14 cellular contexts compared by ENCODE assay signal in the genomic region with DNA sequence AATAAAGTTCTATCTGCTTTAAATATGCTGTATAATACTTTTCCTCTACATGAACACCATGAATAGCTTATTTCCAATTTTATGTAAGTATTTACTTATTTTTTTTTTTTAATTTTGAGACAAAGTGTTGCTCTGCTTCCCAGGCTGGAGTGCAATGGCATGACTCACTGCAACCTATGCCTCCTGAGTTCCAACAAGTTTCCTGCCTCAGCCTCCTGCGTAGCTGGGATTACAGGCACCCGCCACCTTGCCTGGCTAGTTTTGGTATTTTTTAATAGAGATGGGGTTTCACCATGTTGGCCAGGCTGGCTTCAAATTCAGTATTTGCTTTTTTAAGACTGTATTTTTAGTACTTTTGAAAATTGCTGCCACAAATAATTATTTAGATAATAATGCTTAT.
DNase-seq lines count a peak whose midpoint lies in the region; ATAC-seq and TF ChIP-seq lines count a peak whose summit lies in the region.
"Had no signal": no experiment of that assay in that cellular context is flagged by ENCODE, and none has a peak within 500 bp of the region (broad histone marks: within the 10 kb centered on the region; RNA-seq: fewer than 3 reads in every experiment).

No MANE protein-coding gene starts in this region.

- POLR2A ChIA-PET in HCT116 (lab: Charles Lee) = no interaction called here

- CTCF ChIA-PET in HCT116 (lab: Charles Lee) = no interaction called here

- H3F3A ChIP-seq in smooth muscle cell (ENCODE audit: low read depth) = no peaks in the 10 kb centered on the region

- 0 out of 2 replicates have a peak, but pooled peaks have one; percentile 67 for ATAC-seq in HCT116
- ATAC-seq in natural killer cell = no peak
- no peak for ATAC-seq in psoas muscle
- ATAC-seq: A549 had no signal

- peaks cover 4 to 10% of the 10 kb centered on the region in 2 donors for H3K9me3 Mint-ChIP-seq in natural killer cell

- DNase-seq in HCT116 (ENCODE audit: low read depth, low spot score) (no peak), amniotic epithelial cell (ENCODE audit: low read depth) (peak; percentile 2), iris pigment epithelial cell (ENCODE audit: low read depth) (peak; percentile 23), smooth muscle cell (lab: John Stamatoyannopoulos, UW; ENCODE audit: unreplicated experiment) (no peak), natural killer cell (no peak), psoas muscle (no peak)
- DNase-seq in NK-92 treated with Interleukin-12 subunit alpha and Interleukin-12 subunit beta, amount 100 ng/mL, for 24 hours (lab: John Stamatoyannopoulos, UW) = no peak
- DNase-seq: BE2C; CD4-positive, alpha-beta memory T cell; DND-41; HFFc6 had no signal

- H3K9ac ChIP-seq in HCT116 (ENCODE audit: low read length) (no peak overlapping the region), smooth muscle cell (ENCODE audit: low read depth) (no peak overlapping the region)

- H3K79me2 ChIP-seq in HCT116 (ENCODE audit: insufficient read depth, low read length) (no peaks in the 10 kb centered on the region), smooth muscle cell (ENCODE audit: low read depth) (no peaks in the 10 kb centered on the region)

- no peaks in the 10 kb centered on the region for H3K9me3 ChIP-seq in HCT116 (ENCODE audit: control insufficient read depth in 1 of 2, insufficient read depth in 1 of 2, low read depth in 1 of 2, low read length in 2 of 2)
- H3K9me3 ChIP-seq in smooth muscle cell (replicated peaks; ENCODE audit: low read depth) = no peaks in the 10 kb centered on the region
- H3K9me3 ChIP-seq in psoas muscle = no peaks in the 10 kb centered on the region
- H3K9me3 ChIP-seq: A549, BE2C, HAP-1 had no signal

- no peak overlapping the region for H3K4me3 ChIP-seq in HCT116 (replicated peaks in 1 of 2; ENCODE audit: low read depth in 1 of 2, low read length in 2 of 2)
- no peak overlapping the region for H3K4me3 ChIP-seq in smooth muscle cell
- H3K4me3 ChIP-seq in psoas muscle = no peak overlapping the region
- H3K4me3 ChIP-seq: A549, HAP-1 had no signal

- H3K36me3 ChIP-seq in HCT116 (ENCODE audit: control insufficient read depth in 1 of 2, insufficient read depth in 2 of 2, low read length in 2 of 2) (no peaks in the 10 kb centered on the region), smooth muscle cell (ENCODE audit: low read depth) (no peaks in the 10 kb centered on the region), psoas muscle (ENCODE audit: insufficient read depth in 1 of 2, low read depth in 1 of 2) (no peaks in the 10 kb centered on the region)
- H3K36me3 ChIP-seq: BE2C, HAP-1 had no signal

- H3K4me1 Mint-ChIP-seq in natural killer cell = no peaks in the 10 kb centered on the region
- H3K4me1 Mint-ChIP-seq: CD4-positive, alpha-beta memory T cell had no signal

- intact Hi-C loops in HCT116 (cut with micrococcal nuclease) (no loop called here), natural killer cell (cut with micrococcal nuclease) (no loop called here), psoas muscle (cut with DNase I) (no loop called here)

- TF ChIP-seq CTCF in HCT116 (IDR thresholded peaks at IDR 0.05 in 2 of 3, conservative IDR thresholded peaks at IDR 0.05 in 1 of 3; ENCODE audit: borderline replicate concordance in 1 of 3, insufficient read depth in 1 of 3, low read depth in 2 of 3, low read length in 2 of 3) (no peak), smooth muscle cell (IDR thresholded peaks at IDR 0.05; ENCODE audit: borderline replicate concordance, insufficient read depth, poor library complexity, severe bottlenecking) (no peak), natural killer cell (IDR thresholded peaks at IDR 0.05) (no peak), psoas muscle (IDR thresholded peaks at IDR 0.05) (no peak)

- H3K9me2 ChIP-seq in HCT116 (ENCODE audit: insufficient read depth) = peaks cover 7% of the 10 kb centered on the region; the same call in 1 of the 2 replicates

- RAD21 ChIA-PET in HCT116 (lab: Charles Lee; ENCODE audit: low non-redundant PET in 1 of 2, low total read pairs in 2 of 2, uncharacterized antibody in 2 of 2, unreplicated experiment in 2 of 2) = no interaction called here

- TF ChIP-seq POLR2A in HCT116 (IDR thresholded peaks at IDR 0.05; ENCODE audit: borderline replicate concordance, extremely low read depth, insufficient read depth, insufficient read length) = no peak

- peaks cover 11% of the 10 kb centered on the region for H3K36me3 Mint-ChIP-seq in natural killer cell
- H3K36me3 Mint-ChIP-seq: CD4-positive, alpha-beta memory T cell had no signal

- no peak overlapping the region; the same call in 1 of the 2 replicates for H3K4me2 ChIP-seq in HCT116 (ENCODE audit: low read length)
- no peak overlapping the region for H3K4me2 ChIP-seq in smooth muscle cell
- H3K4me2 ChIP-seq: A549 had no signal

- no peak overlapping the region for H3K4me3 Mint-ChIP-seq in natural killer cell
- H3K4me3 Mint-ChIP-seq: CD4-positive, alpha-beta memory T cell; HFFc6 had no signal

- H3K27me3 ChIP-seq in HCT116 (ENCODE audit: insufficient read depth, low read length) = no peaks in the 10 kb centered on the region
- H3K27me3 ChIP-seq in smooth muscle cell (ENCODE audit: low read depth) = no peaks in the 10 kb centered on the region
- H3K27me3 ChIP-seq in psoas muscle (ENCODE audit: insufficient read depth in 3 of 3, low read length in 2 of 3) = no peaks in the 10 kb centered on the region
- H3K27me3 ChIP-seq: BE2C had no signal

- 79% methylated on average over 2 of the region's 2 CpGs for WGBS in smooth muscle cell (ENCODE audit: low lambda C conversion rate)
- 90 to 93% (median 90%) methylated on average over 2 of the region's 2 CpGs for WGBS in psoas muscle, 3 donors

- TF ChIP-seq RAD21 in HCT116 (IDR thresholded peaks at IDR 0.05; ENCODE audit: low read depth) = no peak

- BruUV-seq in HCT116 (replicated peaks; lab: Mats Ljungman, UMichigan) = no TSS peak

- H3K27ac Mint-ChIP-seq in natural killer cell = no peak overlapping the region
- H3K27ac Mint-ChIP-seq: CD4-positive, alpha-beta memory T cell; HFFc6 had no signal

- H3K27me3 Mint-ChIP-seq in natural killer cell (ENCODE audit: low read depth in 2 of 2) = no peaks in the 10 kb centered on the region
- H3K27me3 Mint-ChIP-seq: CD4-positive, alpha-beta memory T cell had no signal

- no peak overlapping the region for H3K27ac ChIP-seq in HCT116 (ENCODE audit: low read depth, low read length)
- H3K27ac ChIP-seq in smooth muscle cell (ENCODE audit: low read depth) = peak overlapping the region; percentile 49
- no peak overlapping the region for H3K27ac ChIP-seq in psoas muscle
- H3K27ac ChIP-seq: A549, C4-2B had no signal

- no peaks in the 10 kb centered on the region for H4K20me1 ChIP-seq in HCT116 (ENCODE audit: insufficient read depth)
- H4K20me1 ChIP-seq in smooth muscle cell (ENCODE audit: low read depth) = no peaks in the 10 kb centered on the region

- peaks cover 3 to 5% of the 10 kb centered on the region in 2 experiments; a peak in 3 of 4 replicates for H3K4me1 ChIP-seq in HCT116 (ENCODE audit: control insufficient read depth in 1 of 2, insufficient read depth in 2 of 2, low read length in 2 of 2)
- no peaks in the 10 kb centered on the region for H3K4me1 ChIP-seq in smooth muscle cell (ENCODE audit: low read depth)
- H3K4me1 ChIP-seq in psoas muscle = no peaks in the 10 kb centered on the region
- H3K4me1 ChIP-seq: A549, BE2C, HAP-1 had no signal

- H2AFZ ChIP-seq in HCT116 (ENCODE audit: low read depth, low read length, poor library complexity, severe bottlenecking) (peak overlapping the region; percentile 80), smooth muscle cell (ENCODE audit: low read depth) (no peak overlapping the region)

TF ChIP-seq in HCT116, 20 proteins besides CTCF, POLR2A, EP300 and RAD21:
- TF ChIP-seq, protein P1, sequence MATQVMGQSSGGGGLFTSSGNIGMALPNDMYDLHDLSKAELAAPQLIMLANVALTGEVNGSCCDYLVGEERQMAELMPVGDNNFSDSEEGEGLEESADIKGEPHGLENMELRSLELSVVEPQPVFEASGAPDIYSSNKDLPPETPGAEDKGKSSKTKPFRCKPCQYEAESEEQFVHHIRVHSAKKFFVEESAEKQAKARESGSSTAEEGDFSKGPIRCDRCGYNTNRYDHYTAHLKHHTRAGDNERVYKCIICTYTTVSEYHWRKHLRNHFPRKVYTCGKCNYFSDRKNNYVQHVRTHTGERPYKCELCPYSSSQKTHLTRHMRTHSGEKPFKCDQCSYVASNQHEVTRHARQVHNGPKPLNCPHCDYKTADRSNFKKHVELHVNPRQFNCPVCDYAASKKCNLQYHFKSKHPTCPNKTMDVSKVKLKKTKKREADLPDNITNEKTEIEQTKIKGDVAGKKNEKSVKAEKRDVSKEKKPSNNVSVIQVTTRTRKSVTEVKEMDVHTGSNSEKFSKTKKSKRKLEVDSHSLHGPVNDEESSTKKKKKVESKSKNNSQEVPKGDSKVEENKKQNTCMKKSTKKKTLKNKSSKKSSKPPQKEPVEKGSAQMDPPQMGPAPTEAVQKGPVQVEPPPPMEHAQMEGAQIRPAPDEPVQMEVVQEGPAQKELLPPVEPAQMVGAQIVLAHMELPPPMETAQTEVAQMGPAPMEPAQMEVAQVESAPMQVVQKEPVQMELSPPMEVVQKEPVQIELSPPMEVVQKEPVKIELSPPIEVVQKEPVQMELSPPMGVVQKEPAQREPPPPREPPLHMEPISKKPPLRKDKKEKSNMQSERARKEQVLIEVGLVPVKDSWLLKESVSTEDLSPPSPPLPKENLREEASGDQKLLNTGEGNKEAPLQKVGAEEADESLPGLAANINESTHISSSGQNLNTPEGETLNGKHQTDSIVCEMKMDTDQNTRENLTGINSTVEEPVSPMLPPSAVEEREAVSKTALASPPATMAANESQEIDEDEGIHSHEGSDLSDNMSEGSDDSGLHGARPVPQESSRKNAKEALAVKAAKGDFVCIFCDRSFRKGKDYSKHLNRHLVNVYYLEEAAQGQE (IDR thresholded peaks at IDR 0.05; ENCODE audit: low read depth) = no peak
- TF ChIP-seq POLR2AphosphoS5 (IDR thresholded peaks at IDR 0.05; ENCODE audit: low read depth, low read length) (no peak), SP1 (IDR thresholded peaks at IDR 0.05; ENCODE audit: low read depth) (no peak), SRF (IDR thresholded peaks at IDR 0.05; ENCODE audit: low read depth) (no peak), CEBPB (IDR thresholded peaks at IDR 0.05; ENCODE audit: low read depth) (no peak), EGR1 (IDR thresholded peaks at IDR 0.05; ENCODE audit: low read depth) (no peak), EZH2phosphoT487 (IDR thresholded peaks at IDR 0.05; ENCODE audit: borderline replicate concordance) (no peak), SIN3A (IDR thresholded peaks at IDR 0.05; ENCODE audit: low read depth) (no peak)
- TF ChIP-seq, protein P2, sequence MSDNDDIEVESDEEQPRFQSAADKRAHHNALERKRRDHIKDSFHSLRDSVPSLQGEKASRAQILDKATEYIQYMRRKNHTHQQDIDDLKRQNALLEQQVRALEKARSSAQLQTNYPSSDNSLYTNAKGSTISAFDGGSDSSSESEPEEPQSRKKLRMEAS (IDR thresholded peaks at IDR 0.05) = no peak
TF ChIP-seq in HCT116: peak in this region for 0.

Comparison
In these comparisons a context has a peak if more than half of its experiments do, and no peak if none do; other contexts are left out.
1. DNase-seq: peak in amniotic epithelial cell (single experiment) and iris pigment epithelial cell (single experiment); none in HCT116 (single experiment), smooth muscle cell (single experiment), natural killer cell (single experiment), NK-92 treated with Interleukin-12 subunit alpha and Interleukin-12 subunit beta, amount 100 ng/mL, for 24 hours (single experiment) and psoas muscle (0 of 2).